In the genomic region with DNA sequence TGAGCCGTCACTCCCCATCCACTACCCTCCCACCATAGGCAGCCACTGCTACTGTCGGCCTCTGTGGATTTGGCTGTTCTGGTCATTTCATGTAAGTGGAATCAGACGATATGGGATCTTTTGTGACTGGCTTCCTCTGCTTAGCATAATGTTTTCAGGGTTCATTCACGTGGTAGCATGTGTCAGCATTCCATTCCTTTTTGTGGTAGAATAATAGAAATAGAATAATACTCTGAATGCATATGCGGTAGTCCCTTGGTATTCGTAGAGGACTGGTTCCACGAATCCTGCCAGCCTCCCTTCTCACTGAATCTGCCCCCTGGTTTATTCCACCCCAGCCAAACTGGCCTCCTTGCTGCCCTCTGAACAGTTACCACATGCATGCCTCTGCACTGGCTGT, we compare ENCODE assay signal across 15 cellular contexts.
"Had no signal": no experiment of that assay in that cellular context is flagged by ENCODE, and none has a peak within 500 bp of the region (broad histone marks: within the 10 kb centered on the region; RNA-seq: fewer than 3 reads in every experiment).

No MANE protein-coding gene starts in this region.

- ATAC-seq: effector memory CD8-positive, alpha-beta T cell; gastrocnemius medialis; natural killer cell; stimulated activated naive CD8-positive, alpha-beta T cell treated with anti-CD3 and anti-CD28 coated beads, Interleukin-15, Interleukin-2, amounts not matched to agents 100 U/mL and 50 U/mL, for 24 hours had no signal

- H3K4me3 ChIP-seq: gastrocnemius medialis, left lung, right atrium auricular region, skin epidermis, transverse colon, vagina had no signal

- FAIRE-seq: keratinocyte had no signal

- DNase-seq: activated CD4-positive, alpha-beta T cell treated with anti-CD3 and anti-CD28 coated beads for 1 hour; activated CD4-positive, alpha-beta T cell treated with anti-CD3 and anti-CD28 coated beads, Interleukin-2, amount 50 U/mL, for 48 hours; activated naive CD4-positive, alpha-beta T cell treated with anti-CD3 and anti-CD28 coated beads, Interleukin-2, amount 10 ng/mL, durations not matched to agents 7 days and 5 days; dermis blood vessel endothelial cell; effector memory CD8-positive, alpha-beta T cell; gastrocnemius medialis; left lung; natural killer cell; stimulated activated naive CD8-positive, alpha-beta T cell treated with anti-CD3 and anti-CD28 coated beads, Interleukin-15, Interleukin-2, amounts not matched to agents 100 U/mL and 50 U/mL, for 24 hours; T-helper 1 cell; transverse colon had no signal
